8 cellular contexts compared by ENCODE assay signal in genomic region chr9:19174127-19174921, GRCh38. TPM values are rescaled to one million over a fixed set of nuclear protein-coding genes. Genes with fewer than 3 reads are reported as not detected.
DNase-seq lines count a peak whose midpoint lies in the region; ATAC-seq and TF ChIP-seq lines count a peak whose summit lies in the region.

No MANE protein-coding gene starts in this region.

- H3K4me3 Mint-ChIP-seq in activated T-cell treated with anti-CD3 and anti-CD28 coated beads, Interleukin-2, amount 50 U/mL, for 72 hours = peak overlapping the region; percentile 50 to 73

- peak overlapping the region; percentile 92 for H3K27ac Mint-ChIP-seq in activated T-cell treated with anti-CD3 and anti-CD28 coated beads, Interleukin-2, amount 50 U/mL, for 72 hours

- peak; percentile 93 for DNase-seq in ELR (ENCODE audit: low read depth)
- DNase-seq in NCI-H82 (lab: John Stamatoyannopoulos, UW) = peak; percentile 74
- DNase-seq in activated T-cell treated with anti-CD3 and anti-CD28 coated beads, Interleukin-2, amount 50 U/mL, for 72 hours = peak; percentile 59 to 73
- DNase-seq in fibroblast of the conjunctiva (ENCODE audit: low read depth) = peak; percentile 92
- peak; percentile 60 for DNase-seq in omental fat pad (ENCODE audit: low spot score)
- DNase-seq in OCI-M2 (lab: John Stamatoyannopoulos, UW; ENCODE audit: unreplicated experiment) = no peak

- TF ChIP-seq CTCF in omental fat pad (IDR thresholded peaks at IDR 0.05) = peak in 1 of 3 donors; percentile 31

- no peaks in the 10 kb centered on the region for H3K27me3 Mint-ChIP-seq in activated T-cell treated with anti-CD3 and anti-CD28 coated beads, Interleukin-2, amount 50 U/mL, for 72 hours (ENCODE audit: low read depth)

- no peaks in the 10 kb centered on the region for H3K36me3 Mint-ChIP-seq in activated T-cell treated with anti-CD3 and anti-CD28 coated beads, Interleukin-2, amount 50 U/mL, for 72 hours (ENCODE audit: insufficient read depth in 2 of 2)

- H3K9me3 Mint-ChIP-seq in activated T-cell treated with anti-CD3 and anti-CD28 coated beads, Interleukin-2, amount 50 U/mL, for 72 hours = no peaks in the 10 kb centered on the region

- peaks cover 34% of the 10 kb centered on the region for H3K4me1 Mint-ChIP-seq in activated T-cell treated with anti-CD3 and anti-CD28 coated beads, Interleukin-2, amount 50 U/mL, for 72 hours (ENCODE audit: low read depth)

- peak; percentile 96 for ATAC-seq in GM21381 (IDR thresholded peaks at IDR 0.05; ENCODE audit: unreplicated experiment)
- ATAC-seq in HG03520 (IDR thresholded peaks at IDR 0.05; ENCODE audit: unreplicated experiment) = peak; percentile 99
- peak; percentile 98 to 100 for ATAC-seq in activated T-cell treated with anti-CD3 and anti-CD28 coated beads, Interleukin-2, amount 50 U/mL, for 72 hours (replicated peaks in 1 of 2)
- peak; percentile 91 for ATAC-seq in omental fat pad (ENCODE audit: low FRiP score)

RNA-seq across cellular contexts. Expression of gene PLIN2, which starts 47.0 kb away (rescaled TPM):
- 10 to 100 TPM; 76.4 to 84.0 TPM for total RNA-seq in activated T-cell treated with anti-CD3 and anti-CD28 coated beads, Interleukin-2, amount 50 U/mL, for 72 hours
- 1,000 to 10,000 TPM in 2 of 4 donors, 100 to 1,000 TPM in 2; 260 to 1,398 (median 845) TPM for total RNA-seq in omental fat pad

RNA-seq across cellular contexts. Expression of gene DENND4C, which starts 56.2 kb away (rescaled TPM):
- total RNA-seq in activated T-cell treated with anti-CD3 and anti-CD28 coated beads, Interleukin-2, amount 50 U/mL, for 72 hours = 10 to 100 TPM; 26.0 to 28.9 TPM
- 100 to 1,000 TPM in 3 of 4 donors, 10 to 100 TPM in 1; 80.0 to 133 (median 113) TPM for total RNA-seq in omental fat pad
